In genomic region chr1:109796484-109797305, GRCh38 we compare ENCODE assay signal across 13 cellular contexts. TPM values are rescaled to one million over a fixed set of nuclear protein-coding genes. Genes with fewer than 3 reads are reported as not detected.
DNase-seq lines count a peak whose midpoint lies in the region; ATAC-seq, FAIRE-seq and TF ChIP-seq lines count a peak whose summit lies in the region.
"Had no signal": no experiment of that assay in that cellular context is flagged by ENCODE, and none has a peak within 500 bp of the region (broad histone marks: within the 10 kb centered on the region; RNA-seq: fewer than 3 reads in every experiment).

No MANE protein-coding gene starts in this region.

- FAIRE-seq in astrocyte (lab: Jason Lieb, UNC) = no peak

- H3K4me3 ChIP-seq in astrocyte (ENCODE audit: insufficient read depth, low read depth, low read length) (no peak overlapping the region), mesenchymal stem cell (ENCODE audit: insufficient read depth in 1 of 2, low read depth in 1 of 2, low read length in 2 of 2) (peak overlapping the region in 1 of 2 experiments; percentile 58)
- H3K4me3 ChIP-seq: GM23338 had no signal

- no peaks in the 10 kb centered on the region for H3K79me1 ChIP-seq in mesenchymal stem cell (replicated peaks; ENCODE audit: low read length, poor library complexity, severe bottlenecking)

- H3K27ac ChIP-seq in astrocyte (ENCODE audit: low read depth, low read length) (no peak overlapping the region), mesenchymal stem cell (ENCODE audit: low read length, poor library complexity, severe bottlenecking) (no peak overlapping the region)
- H3K27ac ChIP-seq: HL-60 had no signal

- H3K4me3 Mint-ChIP-seq in stimulated activated naive CD8-positive, alpha-beta T cell treated with anti-CD3 and anti-CD28 coated beads, Interleukin-15, Interleukin-2, amounts not matched to agents 100 ng/mL and 50 ng/mL, for 24 hours = no peak overlapping the region
- no peak overlapping the region for H3K4me3 Mint-ChIP-seq in astrocyte (ENCODE audit: unreplicated experiment)
- H3K4me3 Mint-ChIP-seq: GM23338 had no signal

- H2BK120ac ChIP-seq in mesenchymal stem cell (ENCODE audit: low read depth, low read length) = peak overlapping the region; percentile 35

- no peak overlapping the region for H2BK5ac ChIP-seq in mesenchymal stem cell (ENCODE audit: low read depth, low read length, poor library complexity, severe bottlenecking)

- H3K14ac ChIP-seq in mesenchymal stem cell (ENCODE audit: low read length in 2 of 2) = no peak overlapping the region

- H3K4me2 ChIP-seq in astrocyte (ENCODE audit: low read length) (peak overlapping the region; percentile 51), mesenchymal stem cell (ENCODE audit: low read length, poor library complexity, severe bottlenecking) (no peak overlapping the region)
- H3K4me2 ChIP-seq: GM23338 had no signal

- H2BK15ac ChIP-seq in mesenchymal stem cell (ENCODE audit: low read depth, poor library complexity, severe bottlenecking) = peak overlapping the region; percentile 85

- no peaks in the 10 kb centered on the region for H3K27me3 ChIP-seq in astrocyte (ENCODE audit: insufficient read depth, low read length)
- no peaks in the 10 kb centered on the region for H3K27me3 ChIP-seq in mesenchymal stem cell (ENCODE audit: control insufficient read depth in 1 of 2, insufficient read depth in 1 of 2, low read length in 2 of 2)

- 90% methylated on average over 7 of the region's 7 CpGs for whole genome bisulfite sequencing in mesenchymal stem cell

- no peak overlapping the region for H3K23ac ChIP-seq in mesenchymal stem cell (ENCODE audit: low read length in 2 of 2)

- H3K4ac ChIP-seq in mesenchymal stem cell (ENCODE audit: low read depth in 1 of 2, low read length in 2 of 2) = no peak overlapping the region

- H3K79me2 ChIP-seq in astrocyte (ENCODE audit: insufficient read depth, low read length) = no peaks in the 10 kb centered on the region

- no peaks in the 10 kb centered on the region for H3K36me3 Mint-ChIP-seq in stimulated activated naive CD8-positive, alpha-beta T cell treated with anti-CD3 and anti-CD28 coated beads, Interleukin-15, Interleukin-2, amounts not matched to agents 100 ng/mL and 50 ng/mL, for 24 hours (ENCODE audit: low read depth)
- H3K36me3 Mint-ChIP-seq in astrocyte (ENCODE audit: low read depth, unreplicated experiment) = no peaks in the 10 kb centered on the region
- H3K36me3 Mint-ChIP-seq: CD8-positive, alpha-beta T cell had no signal

- H3K36me3 ChIP-seq in astrocyte (ENCODE audit: insufficient read depth, low read length) = no peaks in the 10 kb centered on the region
- no peaks in the 10 kb centered on the region for H3K36me3 ChIP-seq in mesenchymal stem cell (ENCODE audit: control insufficient read depth in 1 of 2, insufficient read depth in 2 of 2, low read depth in 1 of 2, low read length in 2 of 2)

- no peak for DNase-seq in stimulated activated naive CD8-positive, alpha-beta T cell treated with anti-CD3 and anti-CD28 coated beads, Interleukin-15, Interleukin-2, amounts not matched to agents 100 U/mL and 50 U/mL, for 24 hours
- DNase-seq in astrocyte (ENCODE audit: low read depth) (no peak), mesenchymal stem cell (peak; percentile 54), GOT3 (lab: John Stamatoyannopoulos, UW) (no peak), midbrain (lab: John Stamatoyannopoulos, UW) (no peak), NCI-H2171 treated with DMSO at 0.1 percent for 48 hours (lab: John Stamatoyannopoulos, UW) (no peak)
- DNase-seq: CD8-positive, alpha-beta T cell; NCI-H2029 treated with DMSO at 0.1 percent for 48 hours; stimulated activated CD4-positive, alpha-beta T cell treated with anti-CD3 and anti-CD28 coated beads, Interleukin-4, amount 100 ng/mL, for 4 hours had no signal

- peaks cover 76% of the 10 kb centered on the region for H3K4me1 Mint-ChIP-seq in stimulated activated naive CD8-positive, alpha-beta T cell treated with anti-CD3 and anti-CD28 coated beads, Interleukin-15, Interleukin-2, amounts not matched to agents 100 ng/mL and 50 ng/mL, for 24 hours (ENCODE audit: low read depth)
- H3K4me1 Mint-ChIP-seq in astrocyte (ENCODE audit: low read depth, unreplicated experiment) = peaks cover 35% of the 10 kb centered on the region

- ATAC-seq in stimulated activated naive CD8-positive, alpha-beta T cell treated with anti-CD3 and anti-CD28 coated beads, Interleukin-15, Interleukin-2, amounts not matched to agents 100 U/mL and 50 U/mL, for 24 hours = no peak
- ATAC-seq in HG02973 (IDR thresholded peaks at IDR 0.05; ENCODE audit: unreplicated experiment) = no peak
- ATAC-seq: CD8-positive, alpha-beta T cell; GM23338 had no signal

- H3K9ac ChIP-seq in astrocyte (ENCODE audit: low read length) (no peak overlapping the region), mesenchymal stem cell (ENCODE audit: low read length) (peak overlapping the region; percentile 77)

- H2AFZ ChIP-seq in astrocyte (ENCODE audit: low read depth, low read length) = no peak overlapping the region
- no peak overlapping the region for H2AFZ ChIP-seq in mesenchymal stem cell (ENCODE audit: low read depth, low read length)
- H2AFZ ChIP-seq: GM23338 had no signal

- peak overlapping the region; percentile 53 for H3K27ac Mint-ChIP-seq in stimulated activated naive CD8-positive, alpha-beta T cell treated with anti-CD3 and anti-CD28 coated beads, Interleukin-15, Interleukin-2, amounts not matched to agents 100 ng/mL and 50 ng/mL, for 24 hours
- no peak overlapping the region for H3K27ac Mint-ChIP-seq in astrocyte (ENCODE audit: unreplicated experiment)
- H3K27ac Mint-ChIP-seq: CD8-positive, alpha-beta T cell; GM23338 had no signal

- H3K4me1 ChIP-seq in astrocyte (ENCODE audit: insufficient read depth, low read length) (peaks cover 36% of the 10 kb centered on the region), mesenchymal stem cell (ENCODE audit: control insufficient read depth, insufficient read depth, low read depth, low read length) (peaks cover 23% of the 10 kb centered on the region)

- no peak overlapping the region for H2BK12ac ChIP-seq in mesenchymal stem cell (ENCODE audit: low read length in 2 of 2)

- H2AK5ac ChIP-seq in mesenchymal stem cell (ENCODE audit: low read length, severe bottlenecking) = no peak overlapping the region

- H3K18ac ChIP-seq in mesenchymal stem cell (ENCODE audit: low read depth in 1 of 2, low read length in 2 of 2) = peak overlapping the region; percentile 25 to 58

- no peaks in the 10 kb centered on the region for H4K20me1 ChIP-seq in astrocyte (ENCODE audit: insufficient read depth, low read length)

- H3K27me3 Mint-ChIP-seq in stimulated activated naive CD8-positive, alpha-beta T cell treated with anti-CD3 and anti-CD28 coated beads, Interleukin-15, Interleukin-2, amounts not matched to agents 100 ng/mL and 50 ng/mL, for 24 hours = no peaks in the 10 kb centered on the region
- no peaks in the 10 kb centered on the region for H3K27me3 Mint-ChIP-seq in astrocyte (ENCODE audit: low read depth, unreplicated experiment)

- no peak for TF ChIP-seq CTCF in astrocyte (IDR thresholded peaks at IDR 0.05; ENCODE audit: insufficient read depth, low read depth, low read length)

- H4K91ac ChIP-seq in mesenchymal stem cell (ENCODE audit: low read length) = no peak overlapping the region

- peak overlapping the region; percentile 58 for H4K8ac ChIP-seq in mesenchymal stem cell (ENCODE audit: low read length)

- H3K9me3 ChIP-seq in astrocyte (ENCODE audit: insufficient read depth, low read depth, low read length) = no peaks in the 10 kb centered on the region
- no peaks in the 10 kb centered on the region for H3K9me3 ChIP-seq in mesenchymal stem cell (ENCODE audit: control insufficient read depth, low read length)

- H3K9me3 Mint-ChIP-seq in stimulated activated naive CD8-positive, alpha-beta T cell treated with anti-CD3 and anti-CD28 coated beads, Interleukin-15, Interleukin-2, amounts not matched to agents 100 ng/mL and 50 ng/mL, for 24 hours = no peaks in the 10 kb centered on the region
- H3K9me3 Mint-ChIP-seq in astrocyte (ENCODE audit: unreplicated experiment) = no peaks in the 10 kb centered on the region
- H3K9me3 Mint-ChIP-seq: CD8-positive, alpha-beta T cell; GM23338 had no signal

RNA-seq across cellular contexts. Expression of gene EPS8L3, which starts 33.0 kb away (rescaled TPM):
- not detected in 2 replicates for total RNA-seq in astrocyte
- polyA plus RNA-seq in mesenchymal stem cell (2013, experiment 1 of 2) = not detected
- polyA plus RNA-seq in mesenchymal stem cell (2013, experiment 2 of 2) = not detected
- total RNA-seq: CD8-positive, alpha-beta T cell; GM23338 had no signal
- polyA plus RNA-seq: GM23338 had no signal

RNA-seq across cellular contexts. Expression of gene GSTM3, which starts 55.9 kb away (rescaled TPM):
- total RNA-seq in astrocyte = 25.4 and 26.1 TPM in 2 replicates
- 203 TPM for polyA plus RNA-seq in mesenchymal stem cell (2013, experiment 1 of 2)
- polyA plus RNA-seq in mesenchymal stem cell (2013, experiment 2 of 2) = 207 TPM
